Comparison of ENCODE assay signal across 8 cellular contexts in the genomic region with DNA sequence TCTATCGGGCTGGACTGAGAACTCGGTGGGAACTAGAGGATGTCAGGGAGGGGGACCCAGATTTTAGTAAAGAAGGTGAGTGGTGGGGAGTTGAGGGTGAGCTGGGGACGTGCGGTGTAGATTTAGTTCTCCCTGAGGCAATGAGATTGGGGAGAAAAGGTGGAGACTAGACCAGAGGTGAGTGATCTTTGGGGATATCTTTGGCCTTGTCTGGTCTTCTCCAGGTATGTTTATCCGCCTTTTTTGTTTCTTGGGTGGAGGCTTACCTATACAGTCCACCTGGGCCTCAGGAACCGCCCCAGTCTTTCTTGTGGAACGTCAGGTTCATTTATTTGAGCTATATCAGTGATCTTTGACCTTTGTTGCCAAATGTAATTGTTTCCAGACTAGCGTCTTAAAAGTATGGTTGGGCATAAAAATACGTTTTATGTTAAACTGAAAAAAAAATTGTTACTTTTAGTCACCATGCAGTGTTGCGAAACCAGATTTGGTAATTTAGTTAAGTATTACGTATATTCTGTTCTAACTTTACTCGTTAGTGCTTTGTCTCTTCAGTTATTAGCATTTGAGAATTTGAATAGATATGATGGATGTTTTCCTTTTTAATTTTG. TPM values are rescaled to one million over a fixed set of nuclear protein-coding genes. Genes with fewer than 3 reads are reported as not detected.
DNase-seq lines count a peak whose midpoint lies in the region; ATAC-seq and TF ChIP-seq lines count a peak whose summit lies in the region.

No MANE protein-coding gene starts in this region.

- POLR2A ChIA-PET in T-cell (lab: Charles Lee), result interaction anchor here (0.6 to 1.2 kb wide), 4 partner anchors 26 to 559 kb away, joined by 3 to 4 read pairs (median 3); no protein-coding TSS in a partner anchor

- no peaks in the 10 kb centered on the region for H3K27me3 Mint-ChIP-seq in T-cell

- DNase-seq in AG08395 (ENCODE audit: low spot score) (peak; percentile 20), T-cell (no peak), fibroblast of peridontal ligament (ENCODE audit: extremely low read depth) (peak; percentile 90), omental fat pad (ENCODE audit: low spot score) (no peak), NK-92 (lab: John Stamatoyannopoulos, UW; ENCODE audit: unreplicated experiment) (no peak)

- peaks cover 4% of the 10 kb centered on the region for H3K36me3 Mint-ChIP-seq in T-cell

- H3K27ac Mint-ChIP-seq in T-cell, result peak overlapping the region; percentile 86 to 98

- CTCF ChIA-PET in T-cell (lab: Charles Lee), result interaction anchor here in 1 of 2 donors (0.5 to 1.7 kb wide), 4 partner anchors 9 to 890 kb away, joined by 3 to 7 read pairs (median 4); a partner anchor contains a TSS

- peak overlapping the region; percentile 90 to 98 (median 93) for H3K4me3 Mint-ChIP-seq in T-cell

- H3K4me1 Mint-ChIP-seq in T-cell, result peaks cover 24 to 29% (median 24%) of the 10 kb centered on the region in 3 donors

- ATAC-seq in GM21447 (IDR thresholded peaks at IDR 0.05; ENCODE audit: unreplicated experiment) (peak; percentile 1), T-cell (replicated peaks in 1 of 4) (peak; percentile 3 to 16 (median 12)), omental fat pad (ENCODE audit: low FRiP score) (peak; percentile 16), HG03571 (IDR thresholded peaks at IDR 0.05; ENCODE audit: unreplicated experiment) (no peak), HG03039 (IDR thresholded peaks at IDR 0.05; ENCODE audit: unreplicated experiment) (no peak)

- TF ChIP-seq CTCF in omental fat pad (IDR thresholded peaks at IDR 0.05), result no peak

- no peaks in the 10 kb centered on the region for H3K9me3 Mint-ChIP-seq in T-cell

RNA-seq across cellular contexts. Expression of a gene that starts 0.8 kb away (rescaled TPM):
- total RNA-seq in T-cell, result 10 to 100 TPM; 33.1 to 42.2 (median 35.5) TPM
- 10 to 100 TPM; 39.2 to 71.3 (median 51.1) TPM for total RNA-seq in omental fat pad

RNA-seq across cellular contexts. Expression of a gene that starts 53.1 kb away (rescaled TPM):
- total RNA-seq in T-cell (10 to 100 TPM; 15.5 to 29.1 (median 23.3) TPM), omental fat pad (10 to 100 TPM; 25.3 to 33.4 (median 29.3) TPM)

Comparison
In these comparisons a context has a peak if more than half of its experiments do, and no peak if none do; other contexts are left out.
1. DNase-seq: peak in AG08395 (single experiment) and fibroblast of peridontal ligament (single experiment); none in T-cell (0 of 34), omental fat pad (single experiment) and NK-92 (single experiment).
2. ATAC-seq: peak in GM21447 (single experiment), T-cell (4 of 4) and omental fat pad (single experiment); none in HG03571 (single experiment) and HG03039 (single experiment).